Comparison of ENCODE assay signal across 15 cellular contexts in the genomic region with DNA sequence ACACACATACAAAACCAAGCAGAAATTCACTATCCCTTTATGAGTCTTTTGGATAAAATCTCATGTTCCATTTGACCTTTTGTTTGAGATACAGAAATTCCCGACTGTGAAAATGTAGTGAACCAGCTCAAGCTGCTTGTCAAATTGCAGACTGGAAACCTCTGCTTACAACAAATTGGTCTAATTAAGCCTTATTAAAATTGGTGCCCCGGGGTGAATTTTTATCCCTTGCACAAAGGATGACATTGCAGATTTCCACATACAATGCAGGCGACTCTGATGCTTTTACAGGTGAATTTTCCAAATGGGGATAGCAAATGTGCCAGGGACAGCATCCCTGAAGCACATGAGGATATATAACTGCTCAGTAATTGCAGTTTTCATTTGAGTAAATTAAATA.
"Had no signal": no experiment of that assay in that cellular context is flagged by ENCODE, and none has a peak within 500 bp of the region (broad histone marks: within the 10 kb centered on the region; RNA-seq: fewer than 3 reads in every experiment).

No MANE protein-coding gene starts in this region.

- DNase-seq: activated CD4-positive, alpha-beta memory T cell treated with anti-CD3 and anti-CD28 coated beads for 36 hours; activated CD4-positive, alpha-beta T cell treated with anti-CD3 and anti-CD28 coated beads for 4 hours; activated gamma-delta T cell treated with Interleukin-2 at 50 U/mL for 16 hours; activated T-cell treated with anti-CD3 and anti-CD28 coated beads for 4 hours; amniotic stem cell; effector memory CD8-positive, alpha-beta T cell; left ventricle myocardium superior; nephron progenitor cell; right cardiac atrium; stimulated activated naive CD8-positive, alpha-beta T cell treated with anti-CD3 and anti-CD28 coated beads, Interleukin-15, amount 100 ng/mL, for 72 hours; transverse colon; uterus had no signal

- H3K36me3 Mint-ChIP-seq: activated CD4-positive, alpha-beta memory T cell treated with anti-CD3 and anti-CD28 coated beads for 36 hours; activated naive CD8-positive, alpha-beta T cell; WTC11 had no signal

- H3K9me3 Mint-ChIP-seq: activated CD4-positive, alpha-beta memory T cell treated with anti-CD3 and anti-CD28 coated beads for 36 hours had no signal

- H3K4me3 Mint-ChIP-seq: activated CD4-positive, alpha-beta memory T cell treated with anti-CD3 and anti-CD28 coated beads for 36 hours; activated naive CD8-positive, alpha-beta T cell; activated T-helper 1 cell treated with anti-CD3 and anti-CD28 coated beads, Interleukin-12 subunit alpha, Interleukin-12 subunit beta, Interleukin-2, Interleukin-4 antibody, amounts not matched to agents 30 ng/mL and 10 ng/mL and 1 ng/mL, durations not matched to agents 14 hours and 24 hours and 36 hours; effector memory CD8-positive, alpha-beta T cell; nephron progenitor cell; stimulated activated naive CD8-positive, alpha-beta T cell treated with anti-CD3 and anti-CD28 coated beads, Interleukin-15, amount 100 ng/mL, for 72 hours; WTC11 had no signal

- H3K27me3 Mint-ChIP-seq: activated CD4-positive, alpha-beta memory T cell treated with anti-CD3 and anti-CD28 coated beads for 36 hours; activated naive CD8-positive, alpha-beta T cell; effector memory CD8-positive, alpha-beta T cell; stimulated activated naive CD8-positive, alpha-beta T cell treated with anti-CD3 and anti-CD28 coated beads, Interleukin-15, amount 100 ng/mL, for 72 hours had no signal

- H3K4me1 Mint-ChIP-seq: stimulated activated naive CD8-positive, alpha-beta T cell treated with anti-CD3 and anti-CD28 coated beads, Interleukin-15, amount 100 ng/mL, for 72 hours had no signal

- H3K27ac Mint-ChIP-seq: activated CD4-positive, alpha-beta memory T cell treated with anti-CD3 and anti-CD28 coated beads for 36 hours; activated naive CD8-positive, alpha-beta T cell; activated T-helper 1 cell treated with anti-CD3 and anti-CD28 coated beads, Interleukin-12 subunit alpha, Interleukin-12 subunit beta, Interleukin-2, Interleukin-4 antibody, amounts not matched to agents 30 ng/mL and 10 ng/mL and 1 ng/mL, durations not matched to agents 14 hours and 24 hours and 36 hours; effector memory CD8-positive, alpha-beta T cell; nephron progenitor cell; stimulated activated naive CD8-positive, alpha-beta T cell treated with anti-CD3 and anti-CD28 coated beads, Interleukin-15, amount 100 ng/mL, for 72 hours; WTC11 had no signal
